25 cellular contexts compared by ENCODE assay signal in genomic region chr1:108892356-108893140, GRCh38. TPM values are rescaled to one million over a fixed set of nuclear protein-coding genes. Genes with fewer than 3 reads are reported as not detected.
A peak's percentile ranks its signal among the peaks of the same experiment; 100 is the strongest.
DNase-seq lines count a peak whose midpoint lies in the region; ATAC-seq, FAIRE-seq and TF ChIP-seq lines count a peak whose summit lies in the region.
"Had no signal": no experiment of that assay in that cellular context is flagged by ENCODE, and none has a peak within 500 bp of the region (broad histone marks: within the 10 kb centered on the region; RNA-seq: fewer than 3 reads in every experiment).

No MANE protein-coding gene starts in this region.

- H3K36me3 ChIP-seq in OCI-LY7 (ENCODE audit: insufficient read depth, low read length), result no peaks in the 10 kb centered on the region
- no peaks in the 10 kb centered on the region for H3K36me3 ChIP-seq in bronchial epithelial cell (ENCODE audit: control insufficient read depth, insufficient read depth, low read length)
- H3K36me3 ChIP-seq: spleen had no signal

- BruUV-seq in OCI-LY7 (replicated peaks; lab: Mats Ljungman, UMichigan), result TSS peak; percentile 20

- FAIRE-seq in bronchial epithelial cell (lab: Jason Lieb, UNC), result no peak

- H2AFZ ChIP-seq in OCI-LY7 (ENCODE audit: low read length), result no peak overlapping the region

- no peaks in the 10 kb centered on the region for H4K20me1 ChIP-seq in OCI-LY7 (ENCODE audit: insufficient read depth, low read length)

- TF ChIP-seq CTCF in OCI-LY7 (conservative IDR thresholded peaks at IDR 0.05; ENCODE audit: low read length) (no peak), bronchial epithelial cell (IDR thresholded peaks at IDR 0.05; ENCODE audit: insufficient read depth, low read length, severe bottlenecking) (no peak)

- POLR2A ChIA-PET in OCI-LY7 (lab: Charles Lee), result interaction anchor here (0.6 to 1.0 kb wide), 3 partner anchors 34 to 1191 kb away, joined by 3 to 4 read pairs (median 3); no protein-coding TSS in a partner anchor

- H3K4me3 ChIP-seq in OCI-LY7 (ENCODE audit: low read depth, low read length, poor library complexity, severe bottlenecking) (no peak overlapping the region), bronchial epithelial cell (ENCODE audit: low read depth, low read length) (no peak overlapping the region)
- H3K4me3 ChIP-seq: coronary artery, spleen had no signal

- no peaks in the 10 kb centered on the region for H3K9me2 ChIP-seq in OCI-LY7 (ENCODE audit: insufficient read depth, low read length)

- H3K4me2 ChIP-seq in OCI-LY7 (ENCODE audit: low read length), result no peak overlapping the region

- no peaks in the 10 kb centered on the region for H3K4me1 ChIP-seq in OCI-LY7 (ENCODE audit: insufficient read depth, low read length, poor library complexity, severe bottlenecking)

- intact Hi-C loops in OCI-LY7 (cut with micrococcal nuclease; ENCODE audit: unreplicated experiment), result no loop called here

- no peak overlapping the region for H3K27ac ChIP-seq in OCI-LY7 (ENCODE audit: low read depth, low read length, poor library complexity, severe bottlenecking)
- H3K27ac ChIP-seq: coronary artery, spleen had no signal

- ATAC-seq in GM19328 (IDR thresholded peaks at IDR 0.05; ENCODE audit: unreplicated experiment), result no peak
- ATAC-seq in GM18858 (IDR thresholded peaks at IDR 0.05; ENCODE audit: unreplicated experiment), result no peak
- ATAC-seq: activated CD4-positive, CD25-positive, alpha-beta regulatory T cell treated with anti-CD3 and anti-CD28 coated beads, Interleukin-2, amount 50 U/mL, for 24 hours; activated T-helper 17 cell treated with anti-CD3 and anti-CD28 coated beads, Interleukin-2, amount 50 U/mL, for 72 hours; left lobe of liver; stimulated activated naive B cell treated with anti-CD40 and anti-IgM and Interleukin-4, amounts not matched to agents 10 μg/mL and 1 μg/mL and 100 μg/mL, for 72 hours had no signal

- no peaks in the 10 kb centered on the region for H3K27me3 ChIP-seq in bronchial epithelial cell (ENCODE audit: control insufficient read depth, insufficient read depth, low read length)
- H3K27me3 ChIP-seq: spleen had no signal

- DNase-seq in AG08396 (ENCODE audit: low spot score) (peak; percentile 16), OCI-LY7 (ENCODE audit: low spot score) (no peak), bronchial epithelial cell (ENCODE audit: low read depth) (peak; percentile 44), iris pigment epithelial cell (ENCODE audit: low read depth) (peak; percentile 40), activated gamma-delta T cell (lab: John Stamatoyannopoulos, UW) (no peak)
- DNase-seq in activated CD4-positive, CD25-positive, alpha-beta regulatory T cell (lab: John Stamatoyannopoulos, UW), result no peak
- DNase-seq: amygdala; GOT3; NCI-H1694 treated with DMSO at 0.1 percent for 48 hours; NCI-H345; NK-92 treated with Interleukin-12 subunit alpha and Interleukin-12 subunit beta, amount 100 ng/mL, for 24 hours; posterior cingulate gyrus; SHP77 treated with DMSO at 0.1 percent for 48 hours; spleen; stimulated activated naive B cell treated with anti-CD40 and anti-IgM and Interleukin-4, amounts not matched to agents 10 μg/mL and 1 μg/mL and 100 μg/mL, for 72 hours had no signal

- H3K79me2 ChIP-seq in OCI-LY7 (ENCODE audit: insufficient read depth, low read depth, low read length), result 0 out of 2 replicates have a peak, but pooled peaks cover 5% of the 10 kb centered on the region

- CTCF ChIA-PET in OCI-LY7 (lab: Charles Lee; ENCODE audit: unreplicated experiment), result no interaction called here

- no peaks in the 10 kb centered on the region for H3K9me3 ChIP-seq in OCI-LY7 (ENCODE audit: low read length)
- H3K9me3 ChIP-seq: spleen had no signal

RNA-seq across cellular contexts. Expression of gene GPSM2, which starts 15.8 kb away (rescaled TPM):
- 41.1 and 42.4 TPM in 2 replicates for total RNA-seq in OCI-LY7 (2014; rRNA removed; shearing (Covaris generic))
- total RNA-seq in OCI-LY7 (2022) (37.9 and 42.7 TPM in 2 replicates), bronchial epithelial cell (58.9 and 62.7 TPM in 2 replicates)

RNA-seq across cellular contexts. Expression of gene AKNAD1, which starts 35.7 kb away (rescaled TPM):
- total RNA-seq in OCI-LY7 (2014; rRNA removed; shearing (Covaris generic)), result not detected in 2 replicates
- not detected in 2 replicates for total RNA-seq in OCI-LY7 (2022)
- 0.26 TPM in 1 of 2 replicates, not detected in the other for total RNA-seq in bronchial epithelial cell
- total RNA-seq: activated CD8-positive, alpha-beta memory T cell treated with anti-CD3 and anti-CD28 coated beads for 36 hours; activated T-helper 17 cell treated with anti-CD3 and anti-CD28 coated beads, Interleukin-2, amount 50 U/mL, for 72 hours; G401; left lobe of liver; spleen; T-helper 2 cell treated with Interferon-gamma antibody and Interleukin-4, amounts not matched to agents 100 ng/mL and 5 ng/mL, for 36 hours; ureter had no signal

Comparison
In these comparisons a context has a peak if more than half of its experiments do, and no peak if none do; other contexts are left out.
1. DNase-seq: peak in AG08396 (single experiment), bronchial epithelial cell (single experiment) and iris pigment epithelial cell (single experiment); none in OCI-LY7 (single experiment), activated gamma-delta T cell (single experiment) and activated CD4-positive, CD25-positive, alpha-beta regulatory T cell (0 of 4).